8 cellular contexts compared by ENCODE assay signal in the genomic region with DNA sequence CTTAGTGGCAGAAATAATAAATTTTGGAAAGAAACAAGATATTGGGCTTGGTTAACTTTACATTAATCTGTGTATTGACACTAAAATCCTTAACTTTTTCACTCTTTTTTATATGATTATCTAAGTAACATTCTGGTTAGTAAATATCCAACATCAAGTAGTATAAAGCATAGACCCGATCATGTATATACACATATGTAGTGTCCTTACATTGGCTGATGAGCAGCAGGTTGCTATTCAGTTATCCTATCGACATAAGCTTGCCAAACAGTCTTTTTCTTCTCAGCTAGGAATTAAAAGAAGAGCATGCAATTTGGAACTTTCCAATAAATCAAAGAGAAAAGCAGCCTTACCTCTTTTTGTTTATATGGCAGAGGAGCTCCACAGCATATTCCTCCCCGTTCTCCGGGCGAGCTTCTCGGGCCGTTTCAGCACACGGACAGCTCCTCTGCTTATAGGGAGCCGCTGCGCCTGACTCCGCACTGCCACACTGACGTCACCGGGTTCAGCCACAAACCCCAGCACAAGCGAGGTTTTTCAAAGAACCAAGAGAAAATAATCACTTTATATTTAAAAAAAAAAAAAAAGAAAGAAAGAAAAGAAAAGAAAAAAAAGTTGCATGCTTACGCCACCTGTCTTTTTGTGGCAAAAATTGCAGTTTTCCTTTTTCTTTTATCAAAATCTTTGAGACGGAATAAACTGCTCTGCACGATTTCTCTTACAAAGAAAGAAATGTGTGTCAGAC. TPM values are rescaled to one million over a fixed set of nuclear protein-coding genes. Genes with fewer than 3 reads are reported as not detected.
DNase-seq lines count a peak whose midpoint lies in the region; ATAC-seq, FAIRE-seq and TF ChIP-seq lines count a peak whose summit lies in the region.

A gene with protein sequence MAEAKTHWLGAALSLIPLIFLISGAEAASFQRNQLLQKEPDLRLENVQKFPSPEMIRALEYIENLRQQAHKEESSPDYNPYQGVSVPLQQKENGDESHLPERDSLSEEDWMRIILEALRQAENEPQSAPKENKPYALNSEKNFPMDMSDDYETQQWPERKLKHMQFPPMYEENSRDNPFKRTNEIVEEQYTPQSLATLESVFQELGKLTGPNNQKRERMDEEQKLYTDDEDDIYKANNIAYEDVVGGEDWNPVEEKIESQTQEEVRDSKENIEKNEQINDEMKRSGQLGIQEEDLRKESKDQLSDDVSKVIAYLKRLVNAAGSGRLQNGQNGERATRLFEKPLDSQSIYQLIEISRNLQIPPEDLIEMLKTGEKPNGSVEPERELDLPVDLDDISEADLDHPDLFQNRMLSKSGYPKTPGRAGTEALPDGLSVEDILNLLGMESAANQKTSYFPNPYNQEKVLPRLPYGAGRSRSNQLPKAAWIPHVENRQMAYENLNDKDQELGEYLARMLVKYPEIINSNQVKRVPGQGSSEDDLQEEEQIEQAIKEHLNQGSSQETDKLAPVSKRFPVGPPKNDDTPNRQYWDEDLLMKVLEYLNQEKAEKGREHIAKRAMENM (minus strand): TSS at position 430 of the 745 bp plus-strand sequence. CDS start 3,079 bp downstream, outside the sequence.

- H3K4me1 ChIP-seq in BE2C (peaks cover 22% of the 10 kb centered on the region), pancreas (peaks cover 0 to 3% (median 0%) of the 10 kb centered on the region in 3 donors)

- H3K27ac ChIP-seq in pancreas = no peak within 1 kb of the TSS

- TF ChIP-seq CTCF in BE2C (IDR thresholded peaks at IDR 0.05; ENCODE audit: low read depth, low read length) (peak; percentile 34), glutamatergic neuron (IDR thresholded peaks at IDR 0.05; ENCODE audit: partially characterized antibody, unreplicated experiment) (peak; percentile 64), pancreas (IDR thresholded peaks at IDR 0.05) (peak in 1 of 4 donors; percentile 22)

- H3K36me3 Mint-ChIP-seq in activated T-helper 17 cell treated with anti-CD3 and anti-CD28 coated beads, Interleukin-2, amount 50 U/mL, for 72 hours (ENCODE audit: low read depth) = no peaks in the 10 kb centered on the region
- peaks cover 13% of the 10 kb centered on the region for H3K36me3 Mint-ChIP-seq in glutamatergic neuron (ENCODE audit: unreplicated experiment)

- ATAC-seq in GM19023 (IDR thresholded peaks at IDR 0.05; ENCODE audit: unreplicated experiment) = peak; percentile 80
- ATAC-seq in HG03354 (IDR thresholded peaks at IDR 0.05; ENCODE audit: poor library complexity, severe bottlenecking, unreplicated experiment) = peak; percentile 94
- ATAC-seq in activated T-helper 17 cell treated with anti-CD3 and anti-CD28 coated beads, Interleukin-2, amount 50 U/mL, for 72 hours (replicated peaks) = peak; percentile 45
- peak; percentile 99 to 100 (median 100) for ATAC-seq in pancreas

- 7% methylated on average over 17 of the region's 17 CpGs for WGBS in pancreas, 2 donors

- H3K4me3 Mint-ChIP-seq in activated T-helper 17 cell treated with anti-CD3 and anti-CD28 coated beads, Interleukin-2, amount 50 U/mL, for 72 hours = no peak within 1 kb of the TSS
- peak within 1 kb of the TSS; percentile 82 for H3K4me3 Mint-ChIP-seq in glutamatergic neuron (ENCODE audit: unreplicated experiment)

- intact Hi-C loops in pancreas (cut with DNase I) = no loop called here

- no peak within 1 kb of the TSS for H3K27ac Mint-ChIP-seq in activated T-helper 17 cell treated with anti-CD3 and anti-CD28 coated beads, Interleukin-2, amount 50 U/mL, for 72 hours
- peak within 1 kb of the TSS; percentile 79 for H3K27ac Mint-ChIP-seq in glutamatergic neuron (ENCODE audit: unreplicated experiment)

- FAIRE-seq in pancreas (lab: Jason Lieb, UNC) = peak; percentile 81

- H3K27me3 ChIP-seq in BE2C (no peaks in the 10 kb centered on the region), pancreas (peaks cover 0 to 7% (median 0%) of the 10 kb centered on the region in 4 donors)

- peaks cover 22% of the 10 kb centered on the region for H3K36me3 ChIP-seq in BE2C
- no peaks in the 10 kb centered on the region for H3K36me3 ChIP-seq in pancreas

- DNase-seq in BE2C = peak; percentile 89
- DNase-seq in NCI-H526 treated with DMSO at 0.1 percent for 48 hours (lab: John Stamatoyannopoulos, UW) = peak; percentile 65
- peak; percentile 78 for DNase-seq in glutamatergic neuron
- DNase-seq in pancreas = peak; percentile 47 to 82 (median 69)
- no peak for DNase-seq in NCI-H128 (lab: John Stamatoyannopoulos, UW; ENCODE audit: unreplicated experiment)

- H3K9me3 ChIP-seq in BE2C = no peaks in the 10 kb centered on the region
- no peaks in the 10 kb centered on the region for H3K9me3 ChIP-seq in pancreas

- peaks cover 13% of the 10 kb centered on the region for H3K27me3 Mint-ChIP-seq in activated T-helper 17 cell treated with anti-CD3 and anti-CD28 coated beads, Interleukin-2, amount 50 U/mL, for 72 hours
- no peaks in the 10 kb centered on the region for H3K27me3 Mint-ChIP-seq in glutamatergic neuron (ENCODE audit: unreplicated experiment)

- H3K4me3 ChIP-seq in BE2C (ENCODE audit: low read depth, low read length) = peak within 1 kb of the TSS; percentile 92
- H3K4me3 ChIP-seq in pancreas = peak within 1 kb of the TSS in 1 of 4 donors; percentile 3

- peaks cover 6% of the 10 kb centered on the region for H3K9me3 Mint-ChIP-seq in activated T-helper 17 cell treated with anti-CD3 and anti-CD28 coated beads, Interleukin-2, amount 50 U/mL, for 72 hours
- H3K9me3 Mint-ChIP-seq in glutamatergic neuron (ENCODE audit: unreplicated experiment) = no peaks in the 10 kb centered on the region

- H3K4me1 Mint-ChIP-seq in activated T-helper 17 cell treated with anti-CD3 and anti-CD28 coated beads, Interleukin-2, amount 50 U/mL, for 72 hours = no peaks in the 10 kb centered on the region
- peaks cover 23% of the 10 kb centered on the region for H3K4me1 Mint-ChIP-seq in glutamatergic neuron (ENCODE audit: low read depth, unreplicated experiment)

RNA-seq across cellular contexts. Expression of the gene that starts here (rescaled TPM):
- polyA plus RNA-seq in BE2C (2012; ENCODE audit: insufficient read depth, insufficient read length, low read depth) = 592 TPM
- not detected for total RNA-seq in activated T-helper 17 cell treated with anti-CD3 and anti-CD28 coated beads, Interleukin-2, amount 50 U/mL, for 72 hours
- total RNA-seq in glutamatergic neuron (ENCODE audit: unreplicated experiment) = 38.7 TPM
- 10 to 100 TPM in 3 of 6 donors, 1 to 10 TPM in 3; 4.4 to 43.3 (median 9.3) TPM for total RNA-seq in pancreas
- 100 to 1,000 TPM in 1 of 2 donors, 10 to 100 TPM in 1; 30.0 to 189 TPM for polyA plus RNA-seq in pancreas

Comparison
In these comparisons a context has a peak if more than half of its experiments do, and no peak if none do; other contexts are left out.
1. RNA of the gene that starts here (total RNA-seq): 38.7 TPM in glutamatergic neuron (single experiment) and 4.4 to 43.3 TPM in pancreas; not detected in activated T-helper 17 cell treated with anti-CD3 and anti-CD28 coated beads, Interleukin-2, amount 50 U/mL, for 72 hours; every median in the first group is over 4 times any median in the second.
2. Peak in ATAC-seq in activated T-helper 17 cell treated with anti-CD3 and anti-CD28 coated beads, Interleukin-2, amount 50 U/mL, for 72 hours; RNA of the gene not detected or under 1 TPM.
3. ATAC-seq: peak in every context shown above with its lines; median percentile 100 in pancreas; 94 in HG03354; 80 in GM19023; 45 in activated T-helper 17 cell treated with anti-CD3 and anti-CD28 coated beads, Interleukin-2, amount 50 U/mL, for 72 hours.